Comparison of ENCODE assay signal across 9 cellular contexts in the genomic region with DNA sequence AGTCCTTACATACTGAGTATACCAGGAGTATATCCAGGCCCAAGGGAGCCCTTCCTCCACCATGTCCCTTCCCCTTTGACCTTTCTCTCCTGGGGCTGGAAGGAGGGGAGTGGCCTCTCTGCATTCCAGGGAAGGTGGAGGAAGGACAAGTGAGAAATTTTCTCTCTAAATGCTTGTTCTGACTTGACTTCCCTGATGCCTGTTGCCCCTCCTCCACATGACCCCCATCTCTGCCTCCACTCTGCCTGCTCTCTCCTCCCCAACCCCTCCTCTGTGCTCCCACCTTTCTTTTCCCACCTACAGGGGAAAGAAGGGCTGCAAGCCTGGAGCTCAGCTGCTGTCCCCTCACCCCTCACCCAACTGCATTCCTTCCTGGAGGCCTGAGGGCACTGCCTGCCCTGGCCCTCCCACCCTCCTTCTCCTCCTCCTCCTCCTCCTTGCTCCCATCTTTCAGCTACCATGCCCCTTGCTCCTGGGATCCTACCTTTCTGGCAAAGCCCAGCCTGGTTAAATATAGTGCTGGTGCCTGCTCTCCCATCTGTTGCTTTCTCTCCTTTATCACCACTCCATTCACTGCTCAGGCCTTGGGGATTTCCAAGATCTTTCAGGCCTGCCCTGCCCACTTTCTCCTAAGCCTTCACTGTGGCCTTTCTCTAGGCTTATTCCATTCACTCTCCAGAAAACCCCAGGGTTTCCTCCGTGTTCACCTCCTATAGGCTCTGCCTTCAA. TPM values are rescaled to one million over a fixed set of nuclear protein-coding genes. Genes with fewer than 3 reads are reported as not detected.
DNase-seq lines count a peak whose midpoint lies in the region; ATAC-seq, FAIRE-seq and TF ChIP-seq lines count a peak whose summit lies in the region.
"Had no signal": no experiment of that assay in that cellular context is flagged by ENCODE, and none has a peak within 500 bp of the region (broad histone marks: within the 10 kb centered on the region; RNA-seq: fewer than 3 reads in every experiment).

No MANE protein-coding gene starts in this region.

- H3K9ac ChIP-seq in H1 (replicated peaks in 1 of 4; ENCODE audit: extremely low read depth in 1 of 4, low read depth in 3 of 4, low read length in 3 of 4), result peak overlapping the region in 2 of 4 experiments; percentile 25 to 26; a peak in 4 of 7 replicates

- H2BK12ac ChIP-seq in H1 (ENCODE audit: low read depth, low read length), result peak overlapping the region; percentile 99

- H2AK5ac ChIP-seq in H1 (ENCODE audit: low read depth, low read length), result peak overlapping the region; percentile 98; the same call in 1 of the 2 replicates

- H3K4me3 ChIP-seq in H1 (ENCODE audit: extremely low read depth in 1 of 4, insufficient read depth in 2 of 4, low read depth in 3 of 4, low read length in 4 of 4) (peak overlapping the region in 3 of 4 experiments; percentile 15 to 34 (median 24); a peak in 6 of 8 replicates), mesodermal cell (ENCODE audit: extremely low read depth, insufficient read depth, low read length, poor library complexity, severe bottlenecking) (no peak overlapping the region), MG63 (no peak overlapping the region)

- H3K14ac ChIP-seq in H1 (ENCODE audit: insufficient read length), result no peak overlapping the region

- POLR2A ChIA-PET in H1 (lab: Charles Lee; ENCODE audit: partially characterized antibody), result interaction anchor here (1.5 to 11.8 kb wide), 6 partner anchors 10 to 122 kb away, joined by 3 to 205 read pairs (median 4); a partner anchor contains a TSS

- peak overlapping the region; percentile 88 for H4K91ac ChIP-seq in H1 (replicated peaks; ENCODE audit: insufficient read length, low read length)

- no peak overlapping the region for H2AFZ ChIP-seq in H1 (ENCODE audit: low read length)

- H3K18ac ChIP-seq in H1 (ENCODE audit: extremely low read depth, low read length), result peak overlapping the region; percentile 100

- peak in 1 of 3 experiments; percentile 13; a peak in 1 of 4 replicates for TF ChIP-seq CTCF in H1 (IDR thresholded peaks at IDR 0.05; ENCODE audit: control extremely low read depth in 1 of 3, insufficient read depth in 1 of 3, low read depth in 1 of 3, low read length in 3 of 3)

- H3K27me3 ChIP-seq in H1 (replicated peaks in 1 of 4; ENCODE audit: control insufficient read depth in 3 of 4, extremely low read depth in 1 of 4, insufficient read depth in 3 of 4, low read length in 3 of 4) (no peaks in the 10 kb centered on the region), MG63 (no peaks in the 10 kb centered on the region)

- H3K23me2 ChIP-seq in H1 (ENCODE audit: low read depth, low read length), result no peaks in the 10 kb centered on the region

- peak overlapping the region; percentile 5 for H2BK20ac ChIP-seq in H1 (ENCODE audit: low read length)

- H3K4me2 ChIP-seq in H1 (ENCODE audit: insufficient read depth in 1 of 2, low read depth in 2 of 2, low read length in 2 of 2), result peak overlapping the region; percentile 26 to 56

- no peaks in the 10 kb centered on the region for H4K20me1 ChIP-seq in H1 (replicated peaks in 1 of 2; ENCODE audit: control insufficient read depth in 1 of 2, insufficient read depth in 2 of 2, low read length in 2 of 2)

- H3K56ac ChIP-seq in H1 (replicated peaks; ENCODE audit: insufficient read length, low read depth, low read length), result peak overlapping the region; percentile 6

- TF ChIP-seq RAD21 in H1 (IDR thresholded peaks at IDR 0.05 in 1 of 2, conservative IDR thresholded peaks at IDR 0.05 in 1 of 2; ENCODE audit: low read depth in 2 of 2, low read length in 2 of 2), result peak; percentile 7 to 12; a peak in 2 of 4 replicates

- H3K79me2 ChIP-seq in H1 (ENCODE audit: control insufficient read depth in 1 of 2, insufficient read depth in 2 of 2, low read length in 2 of 2), result no peaks in the 10 kb centered on the region

- ATAC-seq in HG03469 (IDR thresholded peaks at IDR 0.05; ENCODE audit: unreplicated experiment) (no peak), GM21529 (IDR thresholded peaks at IDR 0.05; ENCODE audit: unreplicated experiment) (no peak)

- TF ChIP-seq POLR2A in H1 (IDR thresholded peaks at IDR 0.05; ENCODE audit: control extremely low read depth in 1 of 2, low read depth in 2 of 2, low read length in 2 of 2), result peak in 1 of 2 experiments; percentile 14; a peak in 1 of 3 replicates

- CTCF ChIA-PET in H1 (lab: Charles Lee; ENCODE audit: partially characterized antibody), result interaction anchor here (0.6 to 4.4 kb wide), 7 partner anchors 9 to 210 kb away, joined by 3 to 32 read pairs (median 4); a partner anchor contains a TSS

- H3K23ac ChIP-seq in H1 (ENCODE audit: insufficient read length), result no peak overlapping the region

- DNase-seq in AG20443 (ENCODE audit: low spot score), result peak; percentile 21
- peak; percentile 70 for DNase-seq in NCI-H82 (lab: John Stamatoyannopoulos, UW)
- DNase-seq in H1 (ENCODE audit: low read depth in 1 of 2, low spot score in 2 of 2), result peak; percentile 67 to 70
- no peak for DNase-seq in middle frontal gyrus (ENCODE audit: extremely low spot score, low spot score)
- no peak for DNase-seq in MG63
- DNase-seq: CD4-positive, alpha-beta T cell had no signal

- H4K8ac ChIP-seq in H1 (ENCODE audit: extremely low read depth, insufficient read depth, low read length), result no peak overlapping the region

- peak overlapping the region; percentile 16 for H3K4ac ChIP-seq in H1 (replicated peaks; ENCODE audit: insufficient read length, low read depth, low read length)

- peak overlapping the region; percentile 65; the same call in 1 of the 2 replicates for H2BK15ac ChIP-seq in H1 (ENCODE audit: low read length)

- TF ChIP-seq EP300 in H1 (IDR thresholded peaks at IDR 0.05; ENCODE audit: borderline replicate concordance in 1 of 2, low read depth in 2 of 2, low read length in 2 of 2), result peak in 1 of 2 experiments; percentile 27; a peak in 1 of 3 replicates

- peak; percentile 45 for FAIRE-seq in H1 (lab: Jason Lieb, UNC)

- H3K36me3 ChIP-seq in H1 (ENCODE audit: control insufficient read depth in 2 of 4, insufficient read depth in 4 of 4, low read length in 3 of 4) (no peaks in the 10 kb centered on the region), mesodermal cell (ENCODE audit: control insufficient read depth, insufficient read depth, low read length) (no peaks in the 10 kb centered on the region), MG63 (no peaks in the 10 kb centered on the region)

- peaks cover 16 to 34% (median 30%) of the 10 kb centered on the region in 4 experiments for H3K4me1 ChIP-seq in H1 (replicated peaks in 1 of 4; ENCODE audit: control insufficient read depth in 3 of 4, insufficient read depth in 4 of 4, low read length in 3 of 4)
- peaks cover 61% of the 10 kb centered on the region for H3K4me1 ChIP-seq in mesodermal cell (ENCODE audit: control insufficient read depth, insufficient read depth, low read length, poor library complexity, severe bottlenecking)

- peak overlapping the region; percentile 84 for H4K5ac ChIP-seq in H1 (ENCODE audit: insufficient read length, low read depth, low read length)

- 20% methylated on average over 1 of the region's 1 CpG; no CpG with 5 or more reads in 1 of the 2 experiments for WGBS in H1 (ENCODE audit: extremely low coverage in 1 of 2, insufficient coverage in 1 of 2, insufficient read length in 1 of 2, insufficient replicate concordance in 2 of 2, low coverage in 1 of 2, low lambda C conversion rate in 2 of 2, missing lambda C conversion rate in 1 of 2), 2 experiments
- 0% methylated on average over 1 of the region's 1 CpG for WGBS in mesodermal cell (ENCODE audit: insufficient coverage in 2 of 2), 2 experiments

- peak overlapping the region; percentile 80 for H2BK120ac ChIP-seq in H1 (replicated peaks; ENCODE audit: low read depth, low read length)

- peak overlapping the region; percentile 98 for H2BK5ac ChIP-seq in H1 (ENCODE audit: low read depth, low read length)

- H3K79me1 ChIP-seq in H1 (ENCODE audit: low read depth, low read length), result no peaks in the 10 kb centered on the region

- H3K27ac ChIP-seq in H1 (ENCODE audit: low read depth, low read length), result peak overlapping the region; percentile 89
- peak overlapping the region; percentile 91 for H3K27ac ChIP-seq in mesodermal cell (ENCODE audit: low read depth, low read length, severe bottlenecking)

- no peaks in the 10 kb centered on the region for H3K9me3 ChIP-seq in H1 (ENCODE audit: insufficient read depth in 2 of 2, low read depth in 1 of 2, low read length in 1 of 2)
- H3K9me3 ChIP-seq in mesodermal cell (ENCODE audit: control insufficient read depth, low read length), result no peaks in the 10 kb centered on the region
- H3K9me3 ChIP-seq in MG63, result no peaks in the 10 kb centered on the region

RNA-seq across cellular contexts. Expression of a gene that starts 8.5 kb away (rescaled TPM):
- total RNA-seq in H1 (2021; fragmentation: NEBNext Ultra II Directional; extraction: Animal tissue kit (Norgen Biotek cat#: 25700)), result 137 and 138 TPM in 2 replicates
- polyA plus RNA-seq in H1 (2011; rRNA removed), result 97.5 and 125 TPM in 2 replicates
- polyA plus RNA-seq in H1 (2011; cell fraction: cytosol; rRNA removed), result 73.3 TPM
- 117 TPM for polyA plus RNA-seq in H1 (2011; cell fraction: nucleus; rRNA removed)
- 64.9 to 94.3 TPM (median 86.3 TPM) in 4 replicates for polyA plus RNA-seq in H1 (2012, experiment 1 of 2)
- 106 TPM for polyA plus RNA-seq in H1 (2012, experiment 2 of 2)
- 204 TPM for polyA plus RNA-seq in H1 (2013, experiment 1 of 2)
- polyA plus RNA-seq in H1 (2013, experiment 2 of 2), result 192 TPM
- polyA minus RNA-seq in H1 (2011; rRNA and poly(A)+ RNA removed), result 188 and 262 TPM in 2 replicates
- 72.7 TPM for polyA minus RNA-seq in H1 (2011; cell fraction: cytosol; rRNA and poly(A)+ RNA removed)
- 49.7 TPM for polyA minus RNA-seq in H1 (2011; cell fraction: nucleus; rRNA and poly(A)+ RNA removed)
- polyA plus RNA-seq in mesodermal cell (2013, experiment 1 of 2), result 47.8 TPM
- polyA plus RNA-seq in mesodermal cell (2013, experiment 2 of 2), result 43.1 TPM
- total RNA-seq in MG63 (2014; rRNA removed; shearing (Covaris generic); ENCODE audit: low replicate concordance), result 43.5 and 52.3 TPM in 2 replicates

RNA-seq across cellular contexts. Expression of a gene that starts 32.5 kb away (rescaled TPM):
- total RNA-seq in H1 (2021; fragmentation: NEBNext Ultra II Directional; extraction: Animal tissue kit (Norgen Biotek cat#: 25700)), result 8.2 and 9.0 TPM in 2 replicates
- polyA plus RNA-seq in H1 (2011; rRNA removed), result 15.3 and 20.9 TPM in 2 replicates
- 15.3 TPM for polyA plus RNA-seq in H1 (2011; cell fraction: cytosol; rRNA removed)
- 70.7 TPM for polyA plus RNA-seq in H1 (2011; cell fraction: nucleus; rRNA removed)
- 11.5 to 14.2 TPM (median 14.0 TPM) in 4 replicates for polyA plus RNA-seq in H1 (2012, experiment 1 of 2)
- polyA plus RNA-seq in H1 (2012, experiment 2 of 2), result 12.2 TPM
- 5.9 TPM for polyA plus RNA-seq in H1 (2013, experiment 1 of 2)
- 6.4 TPM for polyA plus RNA-seq in H1 (2013, experiment 2 of 2)
- 21.2 and 25.6 TPM in 2 replicates for polyA minus RNA-seq in H1 (2011; rRNA and poly(A)+ RNA removed)
- 6.3 TPM for polyA minus RNA-seq in H1 (2011; cell fraction: cytosol; rRNA and poly(A)+ RNA removed)
- polyA minus RNA-seq in H1 (2011; cell fraction: nucleus; rRNA and poly(A)+ RNA removed), result 4.9 TPM
- polyA plus RNA-seq in mesodermal cell (2013, experiment 1 of 2), result 18.2 TPM
- polyA plus RNA-seq in mesodermal cell (2013, experiment 2 of 2), result 23.0 TPM
- total RNA-seq in MG63 (2014; rRNA removed; shearing (Covaris generic); ENCODE audit: low replicate concordance), result 13.9 and 19.9 TPM in 2 replicates

RNA-seq across cellular contexts. Expression of a gene that starts 39.3 kb away (rescaled TPM):
- total RNA-seq in H1 (2021; fragmentation: NEBNext Ultra II Directional; extraction: Animal tissue kit (Norgen Biotek cat#: 25700)), result 44.3 and 46.5 TPM in 2 replicates
- polyA plus RNA-seq in H1 (2011; rRNA removed), result 90.1 and 92.4 TPM in 2 replicates
- polyA plus RNA-seq in H1 (2011; cell fraction: cytosol; rRNA removed), result 97.0 TPM
- 227 TPM for polyA plus RNA-seq in H1 (2011; cell fraction: nucleus; rRNA removed)
- 56.6 to 72.5 TPM (median 63.8 TPM) in 4 replicates for polyA plus RNA-seq in H1 (2012, experiment 1 of 2)
- 42.5 TPM for polyA plus RNA-seq in H1 (2012, experiment 2 of 2)
- polyA plus RNA-seq in H1 (2013, experiment 1 of 2), result 35.4 TPM
- polyA plus RNA-seq in H1 (2013, experiment 2 of 2), result 32.2 TPM
- 93.0 and 99.7 TPM in 2 replicates for polyA minus RNA-seq in H1 (2011; rRNA and poly(A)+ RNA removed)
- polyA minus RNA-seq in H1 (2011; cell fraction: cytosol; rRNA and poly(A)+ RNA removed), result 21.9 TPM
- 33.6 TPM for polyA minus RNA-seq in H1 (2011; cell fraction: nucleus; rRNA and poly(A)+ RNA removed)
- 15.9 TPM for polyA plus RNA-seq in mesodermal cell (2013, experiment 1 of 2)
- polyA plus RNA-seq in mesodermal cell (2013, experiment 2 of 2), result 18.6 TPM
- 1.2 TPM in 1 of 2 replicates, not detected in the other for total RNA-seq in MG63 (2014; rRNA removed; shearing (Covaris generic); ENCODE audit: low replicate concordance)

RNA-seq across cellular contexts. Expression of a gene that starts 49.4 kb away (rescaled TPM):
- total RNA-seq in H1 (2021; fragmentation: NEBNext Ultra II Directional; extraction: Animal tissue kit (Norgen Biotek cat#: 25700)), result 6.2 and 7.4 TPM in 2 replicates
- polyA plus RNA-seq in H1 (2011; rRNA removed), result 11.0 and 13.2 TPM in 2 replicates
- polyA plus RNA-seq in H1 (2011; cell fraction: cytosol; rRNA removed), result 14.1 TPM
- polyA plus RNA-seq in H1 (2011; cell fraction: nucleus; rRNA removed), result 7.9 TPM
- 8.6 to 10.2 TPM (median 9.5 TPM) in 4 replicates for polyA plus RNA-seq in H1 (2012, experiment 1 of 2)
- 9.0 TPM for polyA plus RNA-seq in H1 (2012, experiment 2 of 2)
- polyA plus RNA-seq in H1 (2013, experiment 1 of 2), result 3.9 TPM
- 4.5 TPM for polyA plus RNA-seq in H1 (2013, experiment 2 of 2)
- polyA minus RNA-seq in H1 (2011; rRNA and poly(A)+ RNA removed), result 11.6 and 12.0 TPM in 2 replicates
- polyA minus RNA-seq in H1 (2011; cell fraction: cytosol; rRNA and poly(A)+ RNA removed), result 5.1 TPM
- polyA minus RNA-seq in H1 (2011; cell fraction: nucleus; rRNA and poly(A)+ RNA removed), result 17.3 TPM
- 8.6 TPM for polyA plus RNA-seq in mesodermal cell (2013, experiment 1 of 2)
- 9.0 TPM for polyA plus RNA-seq in mesodermal cell (2013, experiment 2 of 2)
- 22.3 and 22.6 TPM in 2 replicates for total RNA-seq in MG63 (2014; rRNA removed; shearing (Covaris generic); ENCODE audit: low replicate concordance)

RNA-seq across cellular contexts. Expression of a gene that starts 49.8 kb away (rescaled TPM):
- total RNA-seq in H1 (2021; fragmentation: NEBNext Ultra II Directional; extraction: Animal tissue kit (Norgen Biotek cat#: 25700)), result 386 and 397 TPM in 2 replicates
- polyA plus RNA-seq in H1 (2011; rRNA removed), result 176 and 225 TPM in 2 replicates
- 237 TPM for polyA plus RNA-seq in H1 (2011; cell fraction: cytosol; rRNA removed)
- polyA plus RNA-seq in H1 (2011; cell fraction: nucleus; rRNA removed), result 230 TPM
- polyA plus RNA-seq in H1 (2012, experiment 1 of 2), result 329 to 425 TPM (median 343 TPM) in 4 replicates
- 382 TPM for polyA plus RNA-seq in H1 (2012, experiment 2 of 2)
- 313 TPM for polyA plus RNA-seq in H1 (2013, experiment 1 of 2)
- 317 TPM for polyA plus RNA-seq in H1 (2013, experiment 2 of 2)
- 293 and 303 TPM in 2 replicates for polyA minus RNA-seq in H1 (2011; rRNA and poly(A)+ RNA removed)
- polyA minus RNA-seq in H1 (2011; cell fraction: cytosol; rRNA and poly(A)+ RNA removed), result 236 TPM
- polyA minus RNA-seq in H1 (2011; cell fraction: nucleus; rRNA and poly(A)+ RNA removed), result 122 TPM
- polyA plus RNA-seq in mesodermal cell (2013, experiment 1 of 2), result 591 TPM
- 531 TPM for polyA plus RNA-seq in mesodermal cell (2013, experiment 2 of 2)
- total RNA-seq in MG63 (2014; rRNA removed; shearing (Covaris generic); ENCODE audit: low replicate concordance), result 495 and 617 TPM in 2 replicates

Comparison
In these comparisons a context has a peak if more than half of its experiments do, and no peak if none do; other contexts are left out.
1. DNase-seq: peak in AG20443 (single experiment), NCI-H82 (single experiment) and H1 (2 of 2); none in middle frontal gyrus (single experiment) and MG63 (single experiment).
2. H3K4me3 ChIP-seq: peak in H1 (3 of 4); none in mesodermal cell (single experiment) and MG63 (single experiment).
3. RNA of a gene that starts 39.3 kb away (total RNA-seq): 44.3 to 46.5 TPM in H1; 1.2 TPM in MG63; every median in the first group is over 10 times any median in the second.